1 cellular context compared by ENCODE assay signal in the genomic region with DNA sequence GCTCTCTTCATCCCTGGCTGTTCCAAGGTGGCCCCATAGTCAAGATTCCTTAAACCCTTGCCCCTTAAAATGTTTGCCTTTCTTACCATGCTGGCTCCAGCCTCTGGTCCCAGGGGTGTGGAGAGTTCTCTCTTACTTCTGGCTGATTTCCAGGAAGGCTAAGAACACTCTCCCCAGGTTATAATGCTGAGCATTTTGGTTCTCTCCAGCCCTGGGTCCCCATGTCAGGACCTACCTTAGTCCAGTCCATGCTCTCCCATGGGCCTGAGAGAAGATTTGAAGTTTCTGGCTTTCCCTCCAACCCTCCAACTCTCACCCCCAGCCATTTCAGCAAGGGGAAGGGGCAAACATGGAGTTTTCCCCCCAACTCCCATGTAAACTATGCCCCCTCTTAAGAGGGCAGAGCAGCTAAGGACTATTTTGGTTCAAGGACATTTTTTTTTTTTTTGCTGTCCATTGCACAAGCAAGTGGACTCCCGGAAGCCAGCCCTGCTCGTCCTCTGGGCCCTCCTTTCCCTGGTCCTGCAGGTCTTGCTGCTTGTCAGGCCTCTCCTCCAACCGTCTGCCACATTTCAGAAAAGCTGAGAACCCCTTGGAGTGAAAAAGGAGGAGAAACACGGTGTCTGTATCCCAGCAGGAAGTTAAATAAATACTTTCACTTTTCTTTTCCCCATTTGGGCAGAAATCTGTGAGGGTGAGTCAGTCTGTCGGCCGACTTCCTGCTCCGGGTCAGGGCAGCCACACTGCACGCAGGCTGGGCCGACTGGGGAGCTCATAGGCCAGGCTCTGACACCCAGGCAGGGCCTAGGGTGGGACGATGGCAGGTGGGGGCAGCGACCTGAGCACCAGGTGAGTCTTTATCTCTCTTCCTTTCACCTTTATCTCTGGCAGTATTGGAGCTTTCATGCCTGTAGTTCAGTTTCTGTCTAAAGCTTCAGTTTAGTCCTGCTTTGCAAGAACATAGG.
TF ChIP-seq lines count a peak whose summit lies in the region.

TSS of gene SP140L (plus strand) at position 741 of the 965 bp plus-strand sequence. CDS start at position 818, 77 bp downstream.

TF ChIP-seq in HepG2, 621 proteins besides CTCF, POLR2A, EP300 and RAD21 (continued from another document and continues in another):
- TF ChIP-seq FOXO1 (CRISPR knock-in tag; IDR thresholded peaks at IDR 0.05) (0 out of 2 replicates have a peak, but pooled peaks have one; percentile 10), PLRG1 (conservative IDR thresholded peaks at IDR 0.05) (no peak), STAG1 (CRISPR knock-in tag; IDR thresholded peaks at IDR 0.05) (0 out of 2 replicates have a peak, but pooled peaks have one; percentile 13), ZNF562 (CRISPR knock-in tag; IDR thresholded peaks at IDR 0.05; ENCODE audit: borderline replicate concordance) (no peak), ZNF235 (CRISPR knock-in tag; IDR thresholded peaks at IDR 0.05; ENCODE audit: borderline replicate concordance) (no peak), SAP130 (CRISPR knock-in tag; IDR thresholded peaks at IDR 0.05; ENCODE audit: low read depth) (peak; percentile 98), MXD4 (CRISPR knock-in tag; IDR thresholded peaks at IDR 0.05) (peak; percentile 83), PHB2 (IDR thresholded peaks at IDR 0.05; ENCODE audit: partially characterized antibody) (no peak), NFIB (CRISPR knock-in tag; IDR thresholded peaks at IDR 0.05; ENCODE audit: borderline replicate concordance) (no peak), PHF8 (CRISPR knock-in tag; IDR thresholded peaks at IDR 0.05) (peak; percentile 95), GRHL1 (CRISPR knock-in tag; conservative IDR thresholded peaks at IDR 0.05) (no peak), FOXA3 (CRISPR knock-in tag; IDR thresholded peaks at IDR 0.05) (0 out of 2 replicates have a peak, but pooled peaks have one; percentile 20), ZNF275 (CRISPR knock-in tag; IDR thresholded peaks at IDR 0.05; ENCODE audit: borderline replicate concordance) (0 out of 2 replicates have a peak, but pooled peaks have one; percentile 45), SNRNP70 (IDR thresholded peaks at IDR 0.05; ENCODE audit: low read depth, low read length) (no peak), ATF4 (CRISPR knock-in tag; IDR thresholded peaks at IDR 0.05) (peak in 1 of 2 experiments; percentile 52; a peak in 2 of 4 replicates), ZNF282 (IDR thresholded peaks at IDR 0.05; ENCODE audit: partially characterized antibody) (no peak), POGK (CRISPR knock-in tag; conservative IDR thresholded peaks at IDR 0.05) (no peak), KMT2B (CRISPR knock-in tag; IDR thresholded peaks at IDR 0.05) (peak; percentile 94), WIZ (CRISPR knock-in tag; IDR thresholded peaks at IDR 0.05) (no peak), TP53 (CRISPR knock-in tag; conservative IDR thresholded peaks at IDR 0.05) (no peak), SIN3B (IDR thresholded peaks at IDR 0.05; ENCODE audit: low read length) (no peak)
- TF ChIP-seq, protein P1, sequence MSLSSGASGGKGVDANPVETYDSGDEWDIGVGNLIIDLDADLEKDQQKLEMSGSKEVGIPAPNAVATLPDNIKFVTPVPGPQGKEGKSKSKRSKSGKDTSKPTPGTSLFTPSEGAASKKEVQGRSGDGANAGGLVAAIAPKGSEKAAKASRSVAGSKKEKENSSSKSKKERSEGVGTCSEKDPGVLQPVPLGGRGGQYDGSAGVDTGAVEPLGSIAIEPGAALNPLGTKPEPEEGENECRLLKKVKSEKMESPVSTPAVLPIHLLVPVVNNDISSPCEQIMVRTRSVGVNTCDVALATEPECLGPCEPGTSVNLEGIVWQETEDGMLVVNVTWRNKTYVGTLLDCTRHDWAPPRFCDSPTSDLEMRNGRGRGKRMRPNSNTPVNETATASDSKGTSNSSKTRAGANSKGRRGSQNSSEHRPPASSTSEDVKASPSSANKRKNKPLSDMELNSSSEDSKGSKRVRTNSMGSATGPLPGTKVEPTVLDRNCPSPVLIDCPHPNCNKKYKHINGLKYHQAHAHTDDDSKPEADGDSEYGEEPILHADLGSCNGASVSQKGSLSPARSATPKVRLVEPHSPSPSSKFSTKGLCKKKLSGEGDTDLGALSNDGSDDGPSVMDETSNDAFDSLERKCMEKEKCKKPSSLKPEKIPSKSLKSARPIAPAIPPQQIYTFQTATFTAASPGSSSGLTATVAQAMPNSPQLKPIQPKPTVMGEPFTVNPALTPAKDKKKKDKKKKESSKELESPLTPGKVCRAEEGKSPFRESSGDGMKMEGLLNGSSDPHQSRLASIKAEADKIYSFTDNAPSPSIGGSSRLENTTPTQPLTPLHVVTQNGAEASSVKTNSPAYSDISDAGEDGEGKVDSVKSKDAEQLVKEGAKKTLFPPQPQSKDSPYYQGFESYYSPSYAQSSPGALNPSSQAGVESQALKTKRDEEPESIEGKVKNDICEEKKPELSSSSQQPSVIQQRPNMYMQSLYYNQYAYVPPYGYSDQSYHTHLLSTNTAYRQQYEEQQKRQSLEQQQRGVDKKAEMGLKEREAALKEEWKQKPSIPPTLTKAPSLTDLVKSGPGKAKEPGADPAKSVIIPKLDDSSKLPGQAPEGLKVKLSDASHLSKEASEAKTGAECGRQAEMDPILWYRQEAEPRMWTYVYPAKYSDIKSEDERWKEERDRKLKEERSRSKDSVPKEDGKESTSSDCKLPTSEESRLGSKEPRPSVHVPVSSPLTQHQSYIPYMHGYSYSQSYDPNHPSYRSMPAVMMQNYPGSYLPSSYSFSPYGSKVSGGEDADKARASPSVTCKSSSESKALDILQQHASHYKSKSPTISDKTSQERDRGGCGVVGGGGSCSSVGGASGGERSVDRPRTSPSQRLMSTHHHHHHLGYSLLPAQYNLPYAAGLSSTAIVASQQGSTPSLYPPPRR (CRISPR knock-in tag; IDR thresholded peaks at IDR 0.05; ENCODE audit: borderline replicate concordance) = no peak
- TF ChIP-seq, protein P2, sequence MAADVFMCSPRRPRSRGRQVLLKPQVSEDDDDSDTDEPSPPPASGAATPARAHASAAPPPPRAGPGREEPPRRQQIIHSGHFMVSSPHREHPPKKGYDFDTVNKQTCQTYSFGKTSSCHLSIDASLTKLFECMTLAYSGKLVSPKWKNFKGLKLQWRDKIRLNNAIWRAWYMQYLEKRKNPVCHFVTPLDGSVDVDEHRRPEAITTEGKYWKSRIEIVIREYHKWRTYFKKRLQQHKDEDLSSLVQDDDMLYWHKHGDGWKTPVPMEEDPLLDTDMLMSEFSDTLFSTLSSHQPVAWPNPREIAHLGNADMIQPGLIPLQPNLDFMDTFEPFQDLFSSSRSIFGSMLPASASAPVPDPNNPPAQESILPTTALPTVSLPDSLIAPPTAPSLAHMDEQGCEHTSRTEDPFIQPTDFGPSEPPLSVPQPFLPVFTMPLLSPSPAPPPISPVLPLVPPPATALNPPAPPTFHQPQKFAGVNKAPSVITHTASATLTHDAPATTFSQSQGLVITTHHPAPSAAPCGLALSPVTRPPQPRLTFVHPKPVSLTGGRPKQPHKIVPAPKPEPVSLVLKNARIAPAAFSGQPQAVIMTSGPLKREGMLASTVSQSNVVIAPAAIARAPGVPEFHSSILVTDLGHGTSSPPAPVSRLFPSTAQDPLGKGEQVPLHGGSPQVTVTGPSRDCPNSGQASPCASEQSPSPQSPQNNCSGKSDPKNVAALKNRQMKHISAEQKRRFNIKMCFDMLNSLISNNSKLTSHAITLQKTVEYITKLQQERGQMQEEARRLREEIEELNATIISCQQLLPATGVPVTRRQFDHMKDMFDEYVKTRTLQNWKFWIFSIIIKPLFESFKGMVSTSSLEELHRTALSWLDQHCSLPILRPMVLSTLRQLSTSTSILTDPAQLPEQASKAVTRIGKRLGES (CRISPR knock-in tag; IDR thresholded peaks at IDR 0.05; ENCODE audit: borderline replicate concordance) = no peak
- TF ChIP-seq, protein P3, sequence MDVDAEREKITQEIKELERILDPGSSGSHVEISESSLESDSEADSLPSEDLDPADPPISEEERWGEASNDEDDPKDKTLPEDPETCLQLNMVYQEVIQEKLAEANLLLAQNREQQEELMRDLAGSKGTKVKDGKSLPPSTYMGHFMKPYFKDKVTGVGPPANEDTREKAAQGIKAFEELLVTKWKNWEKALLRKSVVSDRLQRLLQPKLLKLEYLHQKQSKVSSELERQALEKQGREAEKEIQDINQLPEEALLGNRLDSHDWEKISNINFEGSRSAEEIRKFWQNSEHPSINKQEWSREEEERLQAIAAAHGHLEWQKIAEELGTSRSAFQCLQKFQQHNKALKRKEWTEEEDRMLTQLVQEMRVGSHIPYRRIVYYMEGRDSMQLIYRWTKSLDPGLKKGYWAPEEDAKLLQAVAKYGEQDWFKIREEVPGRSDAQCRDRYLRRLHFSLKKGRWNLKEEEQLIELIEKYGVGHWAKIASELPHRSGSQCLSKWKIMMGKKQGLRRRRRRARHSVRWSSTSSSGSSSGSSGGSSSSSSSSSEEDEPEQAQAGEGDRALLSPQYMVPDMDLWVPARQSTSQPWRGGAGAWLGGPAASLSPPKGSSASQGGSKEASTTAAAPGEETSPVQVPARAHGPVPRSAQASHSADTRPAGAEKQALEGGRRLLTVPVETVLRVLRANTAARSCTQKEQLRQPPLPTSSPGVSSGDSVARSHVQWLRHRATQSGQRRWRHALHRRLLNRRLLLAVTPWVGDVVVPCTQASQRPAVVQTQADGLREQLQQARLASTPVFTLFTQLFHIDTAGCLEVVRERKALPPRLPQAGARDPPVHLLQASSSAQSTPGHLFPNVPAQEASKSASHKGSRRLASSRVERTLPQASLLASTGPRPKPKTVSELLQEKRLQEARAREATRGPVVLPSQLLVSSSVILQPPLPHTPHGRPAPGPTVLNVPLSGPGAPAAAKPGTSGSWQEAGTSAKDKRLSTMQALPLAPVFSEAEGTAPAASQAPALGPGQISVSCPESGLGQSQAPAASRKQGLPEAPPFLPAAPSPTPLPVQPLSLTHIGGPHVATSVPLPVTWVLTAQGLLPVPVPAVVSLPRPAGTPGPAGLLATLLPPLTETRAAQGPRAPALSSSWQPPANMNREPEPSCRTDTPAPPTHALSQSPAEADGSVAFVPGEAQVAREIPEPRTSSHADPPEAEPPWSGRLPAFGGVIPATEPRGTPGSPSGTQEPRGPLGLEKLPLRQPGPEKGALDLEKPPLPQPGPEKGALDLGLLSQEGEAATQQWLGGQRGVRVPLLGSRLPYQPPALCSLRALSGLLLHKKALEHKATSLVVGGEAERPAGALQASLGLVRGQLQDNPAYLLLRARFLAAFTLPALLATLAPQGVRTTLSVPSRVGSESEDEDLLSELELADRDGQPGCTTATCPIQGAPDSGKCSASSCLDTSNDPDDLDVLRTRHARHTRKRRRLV (CRISPR knock-in tag; IDR thresholded peaks at IDR 0.05) = no peak
- TF ChIP-seq, protein P4, sequence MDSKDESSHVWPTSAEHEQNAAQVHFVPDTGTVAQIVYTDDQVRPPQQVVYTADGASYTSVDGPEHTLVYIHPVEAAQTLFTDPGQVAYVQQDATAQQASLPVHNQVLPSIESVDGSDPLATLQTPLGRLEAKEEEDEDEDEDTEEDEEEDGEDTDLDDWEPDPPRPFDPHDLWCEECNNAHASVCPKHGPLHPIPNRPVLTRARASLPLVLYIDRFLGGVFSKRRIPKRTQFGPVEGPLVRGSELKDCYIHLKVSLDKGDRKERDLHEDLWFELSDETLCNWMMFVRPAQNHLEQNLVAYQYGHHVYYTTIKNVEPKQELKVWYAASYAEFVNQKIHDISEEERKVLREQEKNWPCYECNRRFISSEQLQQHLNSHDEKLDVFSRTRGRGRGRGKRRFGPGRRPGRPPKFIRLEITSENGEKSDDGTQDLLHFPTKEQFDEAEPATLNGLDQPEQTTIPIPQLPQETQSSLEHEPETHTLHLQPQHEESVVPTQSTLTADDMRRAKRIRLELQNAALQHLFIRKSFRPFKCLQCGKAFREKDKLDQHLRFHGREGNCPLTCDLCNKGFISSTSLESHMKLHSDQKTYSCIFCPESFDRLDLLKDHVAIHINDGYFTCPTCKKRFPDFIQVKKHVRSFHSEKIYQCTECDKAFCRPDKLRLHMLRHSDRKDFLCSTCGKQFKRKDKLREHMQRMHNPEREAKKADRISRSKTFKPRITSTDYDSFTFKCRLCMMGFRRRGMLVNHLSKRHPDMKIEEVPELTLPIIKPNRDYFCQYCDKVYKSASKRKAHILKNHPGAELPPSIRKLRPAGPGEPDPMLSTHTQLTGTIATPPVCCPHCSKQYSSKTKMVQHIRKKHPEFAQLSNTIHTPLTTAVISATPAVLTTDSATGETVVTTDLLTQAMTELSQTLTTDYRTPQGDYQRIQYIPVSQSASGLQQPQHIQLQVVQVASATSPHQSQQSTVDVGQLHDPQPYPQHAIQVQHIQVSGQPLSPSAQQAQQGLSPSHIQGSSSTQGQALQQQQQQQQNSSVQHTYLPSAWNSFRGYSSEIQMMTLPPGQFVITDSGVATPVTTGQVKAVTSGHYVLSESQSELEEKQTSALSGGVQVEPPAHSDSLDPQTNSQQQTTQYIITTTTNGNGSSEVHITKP (CRISPR knock-in tag; IDR thresholded peaks at IDR 0.05; ENCODE audit: low read depth) = 0 out of 2 replicates have a peak, but pooled peaks have one; percentile 23
